1 cellular context compared by ENCODE assay signal in the genomic region with DNA sequence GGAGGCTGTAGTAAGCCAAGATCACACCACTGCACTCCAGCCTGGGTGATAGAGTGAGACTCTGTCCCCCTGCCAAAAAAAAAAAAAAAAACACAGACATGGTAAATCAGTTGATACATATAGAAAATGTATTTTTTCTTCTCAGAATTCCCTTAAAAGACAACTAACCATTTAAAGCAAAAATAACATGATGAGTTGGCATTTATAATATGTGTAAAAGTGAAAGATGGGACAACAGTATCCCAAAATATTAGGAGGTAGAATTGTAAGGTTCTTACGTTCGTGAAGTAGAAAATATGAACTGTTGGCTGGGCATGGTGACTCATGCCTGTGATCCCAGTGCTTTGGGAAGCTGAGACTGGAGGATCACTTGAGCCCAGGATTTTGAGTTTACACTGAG.
TF ChIP-seq lines count a peak whose summit lies in the region.

No MANE protein-coding gene starts in this region.

TF ChIP-seq in IMR-90, 13 proteins besides CTCF, POLR2A, EP300 and RAD21 (continued from another document):
- TF ChIP-seq MAFK (IDR thresholded peaks at IDR 0.05; ENCODE audit: low read depth, low read length), result peak; percentile 61
